13 cellular contexts compared by ENCODE assay signal in the genomic region with DNA sequence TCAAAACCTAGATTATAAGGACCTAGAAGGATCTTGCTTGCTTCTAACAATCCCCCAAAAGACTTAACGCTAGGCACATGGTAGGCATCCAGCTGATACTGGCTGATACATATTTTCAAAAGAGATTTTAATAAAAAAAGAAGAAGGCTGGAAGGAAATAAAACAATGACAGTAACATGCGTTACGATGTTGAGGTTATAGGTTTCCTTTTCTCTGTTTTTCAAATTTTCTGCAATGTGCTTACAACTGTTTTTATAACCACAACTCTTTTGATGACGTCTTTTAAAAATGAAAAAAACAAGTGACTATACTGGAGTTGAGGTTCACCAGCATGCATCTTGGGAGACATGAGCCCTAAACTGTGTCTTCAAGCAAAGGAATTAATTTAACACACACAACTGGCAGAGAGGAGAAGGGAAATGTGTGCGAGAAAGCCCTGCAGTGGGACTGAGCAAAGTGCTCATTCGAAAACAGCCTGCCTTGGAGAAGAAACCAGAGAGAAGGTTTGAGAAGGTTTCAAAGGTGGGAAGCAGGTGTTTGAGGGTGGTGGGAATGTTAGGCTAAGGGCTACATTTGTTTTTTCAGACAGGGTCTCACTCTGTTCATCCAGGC.
DNase-seq lines count a peak whose midpoint lies in the region; ATAC-seq lines count a peak whose summit lies in the region.
"Had no signal": no experiment of that assay in that cellular context is flagged by ENCODE, and none has a peak within 500 bp of the region (broad histone marks: within the 10 kb centered on the region; RNA-seq: fewer than 3 reads in every experiment).

No MANE protein-coding gene starts in this region.

- POLR2A ChIA-PET in activated CD8-positive, alpha-beta T cell treated with anti-CD3 and anti-CD28 coated beads, Interleukin-2, amount 10 ng/mL, durations not matched to agents 7 days and 5 days (lab: Charles Lee), result interaction anchor here (0.7 to 3.0 kb wide), 24 partner anchors 9 to 254 kb away, joined by 3 to 17 read pairs (median 4); partner anchors contain the start of gene DUSP16

- no peaks in the 10 kb centered on the region for H3K9me3 Mint-ChIP-seq in activated CD8-positive, alpha-beta T cell treated with anti-CD3 and anti-CD28 coated beads, Interleukin-2, amount 10 ng/mL, durations not matched to agents 7 days and 5 days (ENCODE audit: insufficient read depth)
- no peaks in the 10 kb centered on the region for H3K9me3 Mint-ChIP-seq in immature natural killer cell
- H3K9me3 Mint-ChIP-seq: type B pancreatic cell had no signal

- peak; percentile 69 for ATAC-seq in activated CD8-positive, alpha-beta T cell treated with anti-CD3 and anti-CD28 coated beads, Interleukin-2, amount 10 ng/mL, durations not matched to agents 7 days and 5 days
- ATAC-seq: esophagus mucosa, left lobe of liver had no signal

- H3K4me1 Mint-ChIP-seq in activated CD8-positive, alpha-beta T cell treated with anti-CD3 and anti-CD28 coated beads, Interleukin-2, amount 10 ng/mL, durations not matched to agents 7 days and 5 days (ENCODE audit: low read depth), result peaks cover 49% of the 10 kb centered on the region
- peaks cover 9 to 12% of the 10 kb centered on the region in 2 donors for H3K4me1 Mint-ChIP-seq in immature natural killer cell

- CTCF ChIA-PET in activated CD8-positive, alpha-beta T cell treated with anti-CD3 and anti-CD28 coated beads, Interleukin-2, amount 10 ng/mL, durations not matched to agents 7 days and 5 days (lab: Charles Lee), result interaction anchor here (1.0 to 11.6 kb wide), 12 partner anchors 16 to 254 kb away, joined by 3 to 124 read pairs (median 4); partner anchors contain the start of gene DUSP16

- H3K4me3 ChIP-seq in thymus (ENCODE audit: low read length), result peak overlapping the region; percentile 46

- H3K4me1 ChIP-seq in thymus (ENCODE audit: control insufficient read depth, insufficient read depth, low read length), result peaks cover 20% of the 10 kb centered on the region

- H3K27me3 Mint-ChIP-seq in activated CD8-positive, alpha-beta T cell treated with anti-CD3 and anti-CD28 coated beads, Interleukin-2, amount 10 ng/mL, durations not matched to agents 7 days and 5 days (ENCODE audit: low read depth), result no peaks in the 10 kb centered on the region
- H3K27me3 Mint-ChIP-seq in immature natural killer cell (ENCODE audit: low read depth in 3 of 3), result peaks cover 0 to 3% (median 0%) of the 10 kb centered on the region in 3 donors
- H3K27me3 Mint-ChIP-seq: type B pancreatic cell had no signal

- DNase-seq in activated T-cell treated with anti-CD3 and anti-CD28 coated beads, Interleukin-2, amount 50 U/mL, for 1 hour, result peak; percentile 57
- no peak for DNase-seq in activated T-cell treated with anti-CD3 and anti-CD28 coated beads for 4 hours
- peak; percentile 46 for DNase-seq in activated CD8-positive, alpha-beta T cell treated with anti-CD3 and anti-CD28 coated beads, Interleukin-2, amount 10 ng/mL, durations not matched to agents 7 days and 5 days
- peak; percentile 28 to 71 (median 34) for DNase-seq in immature natural killer cell
- no peak for DNase-seq in NCI-H82 treated with DMSO at 0.1 percent for 48 hours (lab: John Stamatoyannopoulos, UW; ENCODE audit: unreplicated experiment)
- DNase-seq in NCI-H748 treated with DMSO at 0.1 percent for 48 hours (lab: John Stamatoyannopoulos, UW), result no peak
- no peak for DNase-seq in anterior cingulate cortex (lab: John Stamatoyannopoulos, UW)
- DNase-seq: activated effector memory CD4-positive, alpha-beta T cell treated with Interleukin-2 at 50 U/mL for 16 hours; NCI-H1105 treated with DMSO at 0.1 percent for 48 hours had no signal

- peak overlapping the region; percentile 61 for H3K4me3 Mint-ChIP-seq in activated CD8-positive, alpha-beta T cell treated with anti-CD3 and anti-CD28 coated beads, Interleukin-2, amount 10 ng/mL, durations not matched to agents 7 days and 5 days
- peak overlapping the region in 3 of 5 donors; percentile 1 to 46 (median 34) for H3K4me3 Mint-ChIP-seq in immature natural killer cell
- H3K4me3 Mint-ChIP-seq: type B pancreatic cell had no signal

- no peaks in the 10 kb centered on the region for H3K27me3 ChIP-seq in thymus (ENCODE audit: control insufficient read depth, insufficient read depth)

- peak overlapping the region; percentile 96 for H3K27ac ChIP-seq in thymus (ENCODE audit: low read depth)

- no peaks in the 10 kb centered on the region for H3K9me3 ChIP-seq in thymus (ENCODE audit: control insufficient read depth)

- H3K27ac Mint-ChIP-seq in activated CD8-positive, alpha-beta T cell treated with anti-CD3 and anti-CD28 coated beads, Interleukin-2, amount 10 ng/mL, durations not matched to agents 7 days and 5 days, result peak overlapping the region; percentile 92
- H3K27ac Mint-ChIP-seq in immature natural killer cell, result peak overlapping the region; percentile 43 to 95 (median 82)

- 12% methylated on average over 6 of the region's 6 CpGs for WGBS in thymus

- H3K36me3 Mint-ChIP-seq in activated CD8-positive, alpha-beta T cell treated with anti-CD3 and anti-CD28 coated beads, Interleukin-2, amount 10 ng/mL, durations not matched to agents 7 days and 5 days (ENCODE audit: low read depth), result peaks cover 61% of the 10 kb centered on the region
- H3K36me3 Mint-ChIP-seq in immature natural killer cell, result peaks cover 0 to 13% (median 11%) of the 10 kb centered on the region in 3 donors

- H3K36me3 ChIP-seq in thymus (ENCODE audit: control insufficient read depth, insufficient read depth), result peaks cover 39% of the 10 kb centered on the region

Comparison
In these comparisons a context has a peak if more than half of its experiments do, and no peak if none do; other contexts are left out.
1. DNase-seq: peak in activated T-cell treated with anti-CD3 and anti-CD28 coated beads, Interleukin-2, amount 50 U/mL, for 1 hour (single experiment), activated CD8-positive, alpha-beta T cell treated with anti-CD3 and anti-CD28 coated beads, Interleukin-2, amount 10 ng/mL, durations not matched to agents 7 days and 5 days (single experiment) and immature natural killer cell (3 of 3); none in activated T-cell treated with anti-CD3 and anti-CD28 coated beads for 4 hours (single experiment), NCI-H82 treated with DMSO at 0.1 percent for 48 hours (single experiment), NCI-H748 treated with DMSO at 0.1 percent for 48 hours (single experiment) and anterior cingulate cortex (0 of 58).